Comparison of ENCODE assay signal across 16 cellular contexts in genomic region chr13:108154421-108154858, GRCh38.
DNase-seq lines count a peak whose midpoint lies in the region; ATAC-seq and TF ChIP-seq lines count a peak whose summit lies in the region.
"Had no signal": no experiment of that assay in that cellular context is flagged by ENCODE, and none has a peak within 500 bp of the region (broad histone marks: within the 10 kb centered on the region; RNA-seq: fewer than 3 reads in every experiment).

No MANE protein-coding gene starts in this region.

- no peak overlapping the region for H2AFZ ChIP-seq in smooth muscle cell (ENCODE audit: low read depth)

- H3F3A ChIP-seq in smooth muscle cell (ENCODE audit: low read depth): no peaks in the 10 kb centered on the region

- peaks cover 17% of the 10 kb centered on the region for H3K4me1 ChIP-seq in body of pancreas
- peaks cover 4% of the 10 kb centered on the region for H3K4me1 ChIP-seq in lower lobe of right lung
- no peaks in the 10 kb centered on the region for H3K4me1 ChIP-seq in thyroid gland
- H3K4me1 ChIP-seq in smooth muscle cell (ENCODE audit: low read depth): no peaks in the 10 kb centered on the region
- H3K4me1 ChIP-seq: ascending aorta had no signal

- H4K20me1 ChIP-seq in smooth muscle cell (ENCODE audit: low read depth): no peaks in the 10 kb centered on the region

- H3K9me3 ChIP-seq in body of pancreas (no peaks in the 10 kb centered on the region), lower lobe of right lung (no peaks in the 10 kb centered on the region), thyroid gland (no peaks in the 10 kb centered on the region), smooth muscle cell (replicated peaks; ENCODE audit: low read depth) (no peaks in the 10 kb centered on the region)
- H3K9me3 ChIP-seq: ascending aorta had no signal

- no peaks in the 10 kb centered on the region for H3K79me2 ChIP-seq in smooth muscle cell (ENCODE audit: low read depth)

- H3K36me3 ChIP-seq in body of pancreas (replicated peaks in 1 of 2; ENCODE audit: insufficient read depth in 1 of 2, low read depth in 2 of 2) (no peaks in the 10 kb centered on the region), lower lobe of right lung (no peaks in the 10 kb centered on the region), thyroid gland (no peaks in the 10 kb centered on the region), smooth muscle cell (ENCODE audit: low read depth) (no peaks in the 10 kb centered on the region)
- H3K36me3 ChIP-seq: ascending aorta had no signal

- DNase-seq in NCI-H2107 treated with DMSO at 0.1 percent for 48 hours (lab: John Stamatoyannopoulos, UW; ENCODE audit: unreplicated experiment): peak; percentile 12
- DNase-seq in NCI-H2107 (lab: John Stamatoyannopoulos, UW): no peak
- DNase-seq in body of pancreas: peak; percentile 37 to 71 (median 64)
- no peak for DNase-seq in lower lobe of right lung
- peak; percentile 59 to 64 for DNase-seq in thyroid gland
- no peak for DNase-seq in smooth muscle cell (lab: John Stamatoyannopoulos, UW; ENCODE audit: unreplicated experiment)
- no peak for DNase-seq in G401 (ENCODE audit: low spot score)
- DNase-seq: 8988T; activated CD4-positive, alpha-beta T cell treated with anti-CD3 and anti-CD28 coated beads for 1 hour; glutamatergic neuron; immature natural killer cell; midbrain had no signal

- WGBS in body of pancreas, 2 donors: 18 to 22% methylated on average over 1 of the region's 1 CpG
- WGBS in thyroid gland, 2 donors: 41 to 54% methylated on average over 1 of the region's 1 CpG
- WGBS in smooth muscle cell (ENCODE audit: low lambda C conversion rate): 80% methylated on average over 1 of the region's 1 CpG

- H3K9ac ChIP-seq in smooth muscle cell (ENCODE audit: low read depth): no peak overlapping the region

- in situ Hi-C loops in G401 (cut with HindIII; ENCODE audit: low sequenced_read_pairs): no loop called here

- H3K4me2 ChIP-seq in smooth muscle cell: no peak overlapping the region

- intact Hi-C loops in body of pancreas (cut with DNase I) (no loop called here), lower lobe of right lung (cut with DNase I) (no loop called here), thyroid gland (cut with DNase I) (loop anchor here (10.0 kb wide), 1 partner anchor 940 kb away; no protein-coding TSS in a partner anchor)

- TF ChIP-seq CTCF in body of pancreas (IDR thresholded peaks at IDR 0.05): peak in 1 of 7 experiments; percentile 10
- no peak for TF ChIP-seq CTCF in lower lobe of right lung (IDR thresholded peaks at IDR 0.05)
- TF ChIP-seq CTCF in thyroid gland (IDR thresholded peaks at IDR 0.05): no peak
- TF ChIP-seq CTCF in smooth muscle cell (IDR thresholded peaks at IDR 0.05; ENCODE audit: borderline replicate concordance, insufficient read depth, poor library complexity, severe bottlenecking): no peak

- TF ChIP-seq POLR2A in body of pancreas (IDR thresholded peaks at IDR 0.05): no peak
- TF ChIP-seq POLR2A in thyroid gland (IDR thresholded peaks at IDR 0.05): no peak

- no peaks in the 10 kb centered on the region for H3K27me3 ChIP-seq in body of pancreas
- no peaks in the 10 kb centered on the region for H3K27me3 ChIP-seq in lower lobe of right lung (ENCODE audit: low read depth)
- H3K27me3 ChIP-seq in thyroid gland: no peaks in the 10 kb centered on the region
- no peaks in the 10 kb centered on the region for H3K27me3 ChIP-seq in smooth muscle cell (ENCODE audit: low read depth)
- H3K27me3 ChIP-seq: ascending aorta had no signal

- ATAC-seq in body of pancreas (peak; percentile 98), lower lobe of right lung (peak; percentile 96 to 99), HG03439 (IDR thresholded peaks at IDR 0.05; ENCODE audit: unreplicated experiment) (no peak)
- ATAC-seq: stimulated activated effector memory CD8-positive, alpha-beta T cell treated with anti-CD3 and anti-CD28 coated beads, Interleukin-12 subunit alpha, Interleukin-12 subunit beta, amount 100 ng/mL, for 72 hours had no signal

- H3K4me3 ChIP-seq in body of pancreas (no peak overlapping the region), lower lobe of right lung (no peak overlapping the region), thyroid gland (replicated peaks in 1 of 3) (no peak overlapping the region), smooth muscle cell (no peak overlapping the region)
- H3K4me3 ChIP-seq: ascending aorta had no signal

- H3K27ac ChIP-seq in body of pancreas (peak overlapping the region; percentile 32 to 76 (median 57)), lower lobe of right lung (peak overlapping the region; percentile 51), thyroid gland (peak overlapping the region in 1 of 3 donors; percentile 57), smooth muscle cell (ENCODE audit: low read depth) (no peak overlapping the region)
- H3K27ac ChIP-seq: ascending aorta, C4-2B had no signal

Comparison
In these comparisons a context has a peak if more than half of its experiments do, and no peak if none do; other contexts are left out.
1. DNase-seq: peak in NCI-H2107 treated with DMSO at 0.1 percent for 48 hours (single experiment), body of pancreas (4 of 4) and thyroid gland (2 of 2); none in NCI-H2107 (single experiment), lower lobe of right lung (single experiment), smooth muscle cell (single experiment) and G401 (single experiment).